In the genomic region with DNA sequence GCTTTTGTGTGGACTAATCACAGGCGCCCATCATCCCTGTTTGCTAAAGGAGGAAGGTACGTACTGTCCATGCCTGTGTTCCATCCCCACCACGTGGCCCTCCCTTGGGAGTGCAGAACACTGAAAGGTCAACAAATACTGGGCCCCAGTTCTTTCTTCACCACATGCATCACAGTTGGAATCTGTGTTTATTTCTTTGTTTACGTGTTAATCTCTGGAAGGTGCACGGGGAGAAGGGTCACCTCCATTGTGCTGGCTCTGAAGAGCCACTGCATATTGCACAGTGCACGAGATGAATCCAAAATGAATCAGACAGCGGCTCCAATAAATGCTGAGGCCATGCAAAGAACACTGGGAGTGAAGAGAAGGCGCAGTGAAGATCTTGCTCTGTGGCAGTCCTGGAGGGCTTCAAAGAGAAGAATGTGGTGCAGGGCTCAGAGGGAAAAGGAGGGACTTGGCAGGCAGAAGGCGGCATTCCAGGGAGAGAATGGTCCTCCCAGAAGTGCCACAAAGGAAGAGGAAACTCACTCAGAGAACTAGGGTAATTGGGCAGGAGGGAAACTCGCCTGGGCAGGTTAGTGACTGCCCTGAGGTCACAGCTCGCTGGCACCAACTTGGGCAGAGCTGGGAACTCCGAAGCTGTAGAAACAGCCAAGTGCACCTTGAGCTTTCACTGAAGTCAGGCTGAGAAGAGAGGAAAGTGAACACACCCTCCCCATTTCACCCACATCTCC, we compare ENCODE assay signal across 12 cellular contexts. TPM values are rescaled to one million over a fixed set of nuclear protein-coding genes. Genes with fewer than 3 reads are reported as not detected.
DNase-seq lines count a peak whose midpoint lies in the region; ATAC-seq and TF ChIP-seq lines count a peak whose summit lies in the region.
"Had no signal": no experiment of that assay in that cellular context is flagged by ENCODE, and none has a peak within 500 bp of the region (broad histone marks: within the 10 kb centered on the region; RNA-seq: fewer than 3 reads in every experiment).

No MANE protein-coding gene starts in this region.

- no peaks in the 10 kb centered on the region for H3K27me3 ChIP-seq in neuronal stem cell (ENCODE audit: control insufficient read depth in 3 of 3, insufficient read depth in 3 of 3, low read depth in 1 of 3, low read length in 3 of 3)
- H3K27me3 ChIP-seq in CD8-positive, alpha-beta T cell (ENCODE audit: insufficient read depth, low read length), result no peaks in the 10 kb centered on the region

- H3K14ac ChIP-seq in neuronal stem cell (ENCODE audit: low read length), result no peak overlapping the region

- POLR2A ChIA-PET in CD8-positive, alpha-beta T cell (lab: Charles Lee), result interaction anchor here (0.7 kb wide), 1 partner anchor 17 kb away, joined by 3 read pairs; no protein-coding TSS in a partner anchor

- CTCF ChIA-PET in CD8-positive, alpha-beta T cell (lab: Charles Lee), result no interaction called here

- peak overlapping the region; percentile 45 for H4K91ac ChIP-seq in neuronal stem cell (ENCODE audit: low read depth, low read length, poor library complexity)

- no peak overlapping the region for H3K4me3 Mint-ChIP-seq in glutamatergic neuron (ENCODE audit: unreplicated experiment)
- H3K4me3 Mint-ChIP-seq in CD8-positive, alpha-beta T cell, result no peak overlapping the region
- H3K4me3 Mint-ChIP-seq: brain; naive thymus-derived CD4-positive, alpha-beta T cell had no signal

- no peak overlapping the region for H4K8ac ChIP-seq in neuronal stem cell (ENCODE audit: low read depth, low read length)

- H3K9ac ChIP-seq in neuronal stem cell (ENCODE audit: low read depth, low read length, poor library complexity), result no peak overlapping the region

- H3K36me3 Mint-ChIP-seq in glutamatergic neuron (ENCODE audit: unreplicated experiment), result peaks cover 8% of the 10 kb centered on the region
- H3K36me3 Mint-ChIP-seq in CD8-positive, alpha-beta T cell, result no peaks in the 10 kb centered on the region
- H3K36me3 Mint-ChIP-seq: brain had no signal

- H2BK120ac ChIP-seq in neuronal stem cell (ENCODE audit: low read depth, low read length), result no peak overlapping the region

- no peak overlapping the region for H3K4me3 ChIP-seq in neuronal stem cell (ENCODE audit: low read length in 2 of 2)
- H3K4me3 ChIP-seq in CD8-positive, alpha-beta T cell (ENCODE audit: low read depth, low read length), result no peak overlapping the region
- H3K4me3 ChIP-seq: GM12878 had no signal

- WGBS in neuronal stem cell (ENCODE audit: extremely low coverage in 2 of 2, insufficient read length in 2 of 2, insufficient replicate concordance in 1 of 2), 2 donors, result no CpG with 5 or more reads among the region's 12 CpGs

- intact Hi-C loops in CD8-positive, alpha-beta T cell (cut with DNase I, micrococcal nuclease), result no loop called here

- H3K4me2 ChIP-seq in neuronal stem cell (ENCODE audit: insufficient read depth, low read length, poor library complexity, severe bottlenecking), result no peak overlapping the region

- H3K9me3 ChIP-seq in neuronal stem cell (replicated peaks in 1 of 2; ENCODE audit: control insufficient read depth in 2 of 2, insufficient read depth in 1 of 2, low read depth in 1 of 2, low read length in 2 of 2), result no peaks in the 10 kb centered on the region
- no peaks in the 10 kb centered on the region for H3K9me3 ChIP-seq in CD8-positive, alpha-beta T cell (ENCODE audit: low read length)

- DNase-seq in NCI-H460 (ENCODE audit: extremely low read depth, low read depth) (peak; percentile 95), glutamatergic neuron (no peak), neuronal stem cell (ENCODE audit: low spot score) (no peak), CD1c-positive myeloid dendritic cell (ENCODE audit: extremely low spot score) (no peak)
- no peak for DNase-seq in CD8-positive, alpha-beta T cell
- DNase-seq: foreskin fibroblast; naive thymus-derived CD4-positive, alpha-beta T cell had no signal

- H3K4me1 ChIP-seq in neuronal stem cell (ENCODE audit: control insufficient read depth in 2 of 2, insufficient read depth in 1 of 2, low read depth in 1 of 2, low read length in 2 of 2), result peaks cover 19 to 22% of the 10 kb centered on the region in 2 donors
- no peaks in the 10 kb centered on the region for H3K4me1 ChIP-seq in CD8-positive, alpha-beta T cell (ENCODE audit: insufficient read depth, low read length)

- H3K9me3 Mint-ChIP-seq in glutamatergic neuron (ENCODE audit: unreplicated experiment), result peaks cover 5% of the 10 kb centered on the region
- peaks cover 4% of the 10 kb centered on the region for H3K9me3 Mint-ChIP-seq in CD8-positive, alpha-beta T cell

- TF ChIP-seq CTCF in C4-2B (conservative IDR thresholded peaks at IDR 0.05) (no peak), glutamatergic neuron (IDR thresholded peaks at IDR 0.05; ENCODE audit: partially characterized antibody, unreplicated experiment) (no peak)
- no peak for TF ChIP-seq CTCF in CD8-positive, alpha-beta T cell (IDR thresholded peaks at IDR 0.05)

- H3K27ac ChIP-seq in C4-2B, result peak overlapping the region; percentile 73
- peak overlapping the region; percentile 6 for H3K27ac ChIP-seq in neuronal stem cell (replicated peaks; ENCODE audit: low read length)
- H3K27ac ChIP-seq in CD8-positive, alpha-beta T cell (ENCODE audit: low read depth, low read length), result no peak overlapping the region

- H3K27ac Mint-ChIP-seq in glutamatergic neuron (ENCODE audit: unreplicated experiment), result peak overlapping the region; percentile 7
- H3K27ac Mint-ChIP-seq in CD8-positive, alpha-beta T cell, result no peak overlapping the region
- H3K27ac Mint-ChIP-seq: naive thymus-derived CD4-positive, alpha-beta T cell had no signal

- H2BK5ac ChIP-seq in neuronal stem cell (ENCODE audit: low read length), result no peak overlapping the region

- no peak overlapping the region for H3K4ac ChIP-seq in neuronal stem cell (ENCODE audit: low read length)

- peak overlapping the region; percentile 15 for H2AFZ ChIP-seq in neuronal stem cell (ENCODE audit: low read length)

- H3K36me3 ChIP-seq in neuronal stem cell (replicated peaks in 1 of 2; ENCODE audit: control insufficient read depth in 2 of 2, insufficient read depth in 2 of 2, low read length in 2 of 2), result no peaks in the 10 kb centered on the region
- H3K36me3 ChIP-seq in CD8-positive, alpha-beta T cell (ENCODE audit: insufficient read depth, low read length), result no peaks in the 10 kb centered on the region

- H2BK15ac ChIP-seq in neuronal stem cell (ENCODE audit: low read length), result no peak overlapping the region

- H3K79me1 ChIP-seq in neuronal stem cell (ENCODE audit: low read depth, low read length), result peaks cover 3% of the 10 kb centered on the region

- ATAC-seq in HG02610 (IDR thresholded peaks at IDR 0.05; ENCODE audit: unreplicated experiment), result no peak
- no peak for ATAC-seq in CD8-positive, alpha-beta T cell
- no peak for ATAC-seq in HG03025 (IDR thresholded peaks at IDR 0.05; ENCODE audit: low FRiP score, unreplicated experiment)
- ATAC-seq: GM12878; naive thymus-derived CD4-positive, alpha-beta T cell had no signal

- no peak overlapping the region for H2BK12ac ChIP-seq in neuronal stem cell (ENCODE audit: low read length)

- peaks cover 2% of the 10 kb centered on the region for H3K27me3 Mint-ChIP-seq in glutamatergic neuron (ENCODE audit: unreplicated experiment)
- H3K27me3 Mint-ChIP-seq in CD8-positive, alpha-beta T cell (ENCODE audit: low read depth), result peaks cover 3% of the 10 kb centered on the region
- H3K27me3 Mint-ChIP-seq: naive thymus-derived CD4-positive, alpha-beta T cell had no signal

- peaks cover 34% of the 10 kb centered on the region for H3K4me1 Mint-ChIP-seq in glutamatergic neuron (ENCODE audit: low read depth, unreplicated experiment)
- no peaks in the 10 kb centered on the region for H3K4me1 Mint-ChIP-seq in CD8-positive, alpha-beta T cell (ENCODE audit: low read depth)

- H2AK5ac ChIP-seq in neuronal stem cell (ENCODE audit: low read depth, low read length), result peak overlapping the region; percentile 39

- H3K23ac ChIP-seq in neuronal stem cell (ENCODE audit: low read depth, low read length, poor library complexity), result no peak overlapping the region

- H3K18ac ChIP-seq in neuronal stem cell (ENCODE audit: low read length), result peak overlapping the region; percentile 32

RNA-seq across cellular contexts. Expression of a gene that starts 3.7 kb away (rescaled TPM):
- 34.8 and 39.9 TPM in 2 replicates for total RNA-seq in NCI-H460 (2014; rRNA removed; shearing (Covaris generic))
- 27.5 and 50.6 TPM in 2 replicates for polyA plus RNA-seq in NCI-H460 (2014; cell fraction: nucleus; rRNA removed)
- 22.3 TPM for total RNA-seq in glutamatergic neuron (ENCODE audit: unreplicated experiment)
- 7.7 TPM for polyA plus RNA-seq in neuronal stem cell (2013, experiment 1 of 2)
- 6.5 TPM for polyA plus RNA-seq in neuronal stem cell (2013, experiment 2 of 2)
- 1 to 10 TPM in 1 of 2 experiments, under 1 TPM in 1; 0.78 to 1.2 TPM for total RNA-seq in CD8-positive, alpha-beta T cell

Comparison
In these comparisons a context has a peak if more than half of its experiments do, and no peak if none do; other contexts are left out.
1. RNA of a gene that starts 3.7 kb away (total RNA-seq): 34.8 to 39.9 TPM in NCI-H460 and 22.3 TPM in glutamatergic neuron (single experiment); 0.78 to 1.2 TPM in CD8-positive, alpha-beta T cell; every median in the first group is over 10 times any median in the second.